9 cellular contexts compared by ENCODE assay signal in the genomic region with DNA sequence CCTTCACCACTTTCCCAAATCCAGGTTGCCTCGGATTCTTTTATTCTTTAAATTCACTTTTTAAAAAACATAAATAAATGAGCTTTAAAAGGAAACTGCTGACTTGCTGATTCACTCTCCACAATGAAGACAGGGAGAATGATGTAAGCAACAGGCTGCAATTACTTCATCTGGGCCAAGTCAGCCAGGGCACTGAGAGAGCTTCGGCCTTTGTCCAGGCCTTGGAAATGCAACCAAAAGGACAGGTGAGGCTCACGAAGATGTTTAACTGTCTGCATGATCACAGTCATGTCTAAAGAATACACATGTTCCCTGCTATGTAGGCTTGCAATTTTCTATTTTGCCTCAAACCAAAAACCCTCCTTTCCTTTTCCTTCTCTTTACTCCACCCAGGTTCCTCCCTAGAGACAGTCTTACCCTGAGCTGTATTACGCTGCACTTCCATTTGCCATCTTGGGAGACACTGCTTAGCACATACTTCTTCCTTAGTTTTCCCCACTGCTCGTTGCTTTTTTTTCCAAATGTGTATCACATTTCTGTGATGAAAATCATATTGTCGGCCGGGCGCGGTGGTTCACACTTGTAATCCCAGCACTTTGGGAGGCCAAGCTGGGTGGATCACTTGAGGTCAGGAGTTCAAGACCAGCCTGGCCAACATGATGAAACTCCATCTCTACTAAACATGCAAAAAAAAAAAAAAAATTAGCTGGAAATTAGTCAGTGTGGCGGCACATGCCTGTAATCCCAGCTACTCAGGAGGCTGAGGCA. TPM values are rescaled to one million over a fixed set of nuclear protein-coding genes. Genes with fewer than 3 reads are reported as not detected.
DNase-seq lines count a peak whose midpoint lies in the region; ATAC-seq and TF ChIP-seq lines count a peak whose summit lies in the region.
"Had no signal": no experiment of that assay in that cellular context is flagged by ENCODE, and none has a peak within 500 bp of the region (broad histone marks: within the 10 kb centered on the region; RNA-seq: fewer than 3 reads in every experiment).

No MANE protein-coding gene starts in this region.

- DNase-seq in adrenal gland (peak; percentile 59 to 73 (median 65)), right cardiac atrium (no peak), smooth muscle cell (lab: John Stamatoyannopoulos, UW; ENCODE audit: unreplicated experiment) (no peak), GM10266 (ENCODE audit: extremely low spot score) (no peak), midbrain (lab: John Stamatoyannopoulos, UW) (no peak), cortex of kidney (lab: John Stamatoyannopoulos, UW) (no peak)
- DNase-seq: KG1 had no signal

- no peak overlapping the region for H3K4me2 ChIP-seq in smooth muscle cell

- H3K9me3 ChIP-seq in HEK293 (ENCODE audit: control insufficient read depth, insufficient read depth, low read depth, low read length) (no peaks in the 10 kb centered on the region), adrenal gland (replicated peaks in 1 of 3) (no peaks in the 10 kb centered on the region), right cardiac atrium (ENCODE audit: control insufficient read depth, low read length) (no peaks in the 10 kb centered on the region), smooth muscle cell (replicated peaks; ENCODE audit: low read depth) (no peaks in the 10 kb centered on the region)

- POLR2A ChIA-PET in HEK293 (lab: Yijun Ruan, JAX) = no interaction called here

- no peaks in the 10 kb centered on the region for H3F3A ChIP-seq in smooth muscle cell (ENCODE audit: low read depth)

- no peaks in the 10 kb centered on the region for H3K27me3 ChIP-seq in adrenal gland
- H3K27me3 ChIP-seq in right cardiac atrium (ENCODE audit: control insufficient read depth, insufficient read depth) = no peaks in the 10 kb centered on the region
- H3K27me3 ChIP-seq in smooth muscle cell (ENCODE audit: low read depth) = no peaks in the 10 kb centered on the region

- TF ChIP-seq CTCF in HEK293 (tag by site-specific recombination; IDR thresholded peaks at IDR 0.05) = no peak
- no peak for TF ChIP-seq CTCF in adrenal gland (IDR thresholded peaks at IDR 0.05)
- no peak for TF ChIP-seq CTCF in smooth muscle cell (IDR thresholded peaks at IDR 0.05; ENCODE audit: borderline replicate concordance, insufficient read depth, poor library complexity, severe bottlenecking)
- TF ChIP-seq CTCF in GM10266 (IDR thresholded peaks at IDR 0.05; ENCODE audit: control insufficient read depth, insufficient read depth, low read depth, missing control alignments) = no peak

- peak in 1 of 2 donors; percentile 48 for ATAC-seq in right cardiac atrium
- ATAC-seq in HG02588 (IDR thresholded peaks at IDR 0.05; ENCODE audit: unreplicated experiment) = no peak

- no peaks in the 10 kb centered on the region for H3K4me1 ChIP-seq in HEK293 (ENCODE audit: control insufficient read depth, insufficient read depth, low read length)
- H3K4me1 ChIP-seq in adrenal gland (replicated peaks in 1 of 2) = peaks cover 15 to 27% of the 10 kb centered on the region in 2 donors
- H3K4me1 ChIP-seq in right cardiac atrium (ENCODE audit: control insufficient read depth, insufficient read depth, low read length) = peaks cover 19% of the 10 kb centered on the region
- no peaks in the 10 kb centered on the region for H3K4me1 ChIP-seq in smooth muscle cell (ENCODE audit: low read depth)

- no peaks in the 10 kb centered on the region for H3K79me2 ChIP-seq in smooth muscle cell (ENCODE audit: low read depth)

- 69 to 76% (median 74%) methylated on average over 10 of the region's 10 CpGs for WGBS in adrenal gland, 4 donors
- 72% methylated on average over 10 of the region's 10 CpGs for WGBS in right cardiac atrium
- 73% methylated on average over 10 of the region's 10 CpGs for WGBS in smooth muscle cell (ENCODE audit: low lambda C conversion rate)

- no peaks in the 10 kb centered on the region for H3K36me3 ChIP-seq in HEK293 (ENCODE audit: control insufficient read depth in 2 of 2, insufficient read depth in 1 of 2, low read length in 2 of 2)
- no peaks in the 10 kb centered on the region for H3K36me3 ChIP-seq in adrenal gland (replicated peaks in 1 of 2)
- no peaks in the 10 kb centered on the region for H3K36me3 ChIP-seq in smooth muscle cell (ENCODE audit: low read depth)

- H4K20me1 ChIP-seq in smooth muscle cell (ENCODE audit: low read depth) = no peaks in the 10 kb centered on the region

- no peak overlapping the region for H3K27ac ChIP-seq in HEK293 (ENCODE audit: extremely low read depth, low read depth, low read length)
- peak overlapping the region in 3 of 5 donors; percentile 34 to 78 (median 68) for H3K27ac ChIP-seq in adrenal gland
- peak overlapping the region; percentile 62 for H3K27ac ChIP-seq in right cardiac atrium (ENCODE audit: low read length)
- peak overlapping the region; percentile 66 for H3K27ac ChIP-seq in smooth muscle cell (ENCODE audit: low read depth)

- no peak overlapping the region for H2AFZ ChIP-seq in smooth muscle cell (ENCODE audit: low read depth)

- CTCF ChIA-PET in HEK293 (lab: Yijun Ruan, JAX) = interaction anchor here (0.6 kb wide), 1 partner anchor 286 kb away, joined by 5 read pairs; no protein-coding TSS in a partner anchor

- peak overlapping the region; percentile 37 for H3K9ac ChIP-seq in smooth muscle cell (ENCODE audit: low read depth)

- TF ChIP-seq POLR2A in adrenal gland (IDR thresholded peaks at IDR 0.05) = peak in 1 of 2 donors; percentile 9

- H3K4me3 ChIP-seq in HEK293 (ENCODE audit: low read depth, low read length) (no peak overlapping the region), adrenal gland (no peak overlapping the region), right cardiac atrium (ENCODE audit: low read length) (no peak overlapping the region), smooth muscle cell (no peak overlapping the region)

- intact Hi-C loops in adrenal gland (cut with DNase I) (no loop called here), right cardiac atrium (cut with DNase I) (no loop called here)

TF ChIP-seq in HEK293, 187 proteins besides CTCF, POLR2A, EP300 and RAD21 (continues in another document):
- TF ChIP-seq ZBTB21 (tag by site-specific recombination; IDR thresholded peaks at IDR 0.05) = no peak
- TF ChIP-seq, protein P1, sequence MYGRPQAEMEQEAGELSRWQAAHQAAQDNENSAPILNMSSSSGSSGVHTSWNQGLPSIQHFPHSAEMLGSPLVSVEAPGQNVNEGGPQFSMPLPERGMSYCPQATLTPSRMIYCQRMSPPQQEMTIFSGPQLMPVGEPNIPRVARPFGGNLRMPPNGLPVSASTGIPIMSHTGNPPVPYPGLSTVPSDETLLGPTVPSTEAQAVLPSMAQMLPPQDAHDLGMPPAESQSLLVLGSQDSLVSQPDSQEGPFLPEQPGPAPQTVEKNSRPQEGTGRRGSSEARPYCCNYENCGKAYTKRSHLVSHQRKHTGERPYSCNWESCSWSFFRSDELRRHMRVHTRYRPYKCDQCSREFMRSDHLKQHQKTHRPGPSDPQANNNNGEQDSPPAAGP (tag by site-specific recombination; IDR thresholded peaks at IDR 0.05) = no peak

RNA-seq across cellular contexts. Expression of a gene that starts 29.6 kb away (rescaled TPM):
- 10 to 100 TPM in 1 of 8 donors, 1 to 10 TPM in 7; 1.3 to 10.6 (median 3.3) TPM for total RNA-seq in adrenal gland
- 10 to 100 TPM in 1 of 3 donors, 1 to 10 TPM in 2; 1.4 to 17.5 (median 5.8) TPM for polyA plus RNA-seq in adrenal gland
- 100 to 1,000 TPM; 348 to 827 (median 453) TPM for total RNA-seq in right cardiac atrium
- 504 TPM for polyA plus RNA-seq in right cardiac atrium
- 1.2 and 2.1 TPM in 2 replicates for total RNA-seq in smooth muscle cell
- 0.94 and 1.5 TPM in 2 replicates for polyA plus RNA-seq in smooth muscle cell

RNA-seq across cellular contexts. Expression of a gene that starts 33.1 kb away (rescaled TPM):
- 1 to 10 TPM in 2 of 8 donors, under 1 TPM in 6; 0.28 to 1.4 (median 0.72) TPM for total RNA-seq in adrenal gland
- 1 to 10 TPM in 2 of 3 donors, under 1 TPM in 1; 0.53 to 2.0 (median 1.4) TPM for polyA plus RNA-seq in adrenal gland
- 1 to 10 TPM; 4.3 to 7.5 (median 5.5) TPM for total RNA-seq in right cardiac atrium
- polyA plus RNA-seq in right cardiac atrium = 4.4 TPM
- total RNA-seq in smooth muscle cell = not detected in 2 replicates
- polyA plus RNA-seq in smooth muscle cell = not detected in 2 replicates

RNA-seq across cellular contexts. Expression of a gene that starts 46.5 kb away (rescaled TPM):
- total RNA-seq in adrenal gland = 100 to 1,000 TPM in 2 of 8 donors, 10 to 100 TPM in 6; 38.3 to 119 (median 85.8) TPM
- polyA plus RNA-seq in adrenal gland = 100 to 1,000 TPM; 253 to 555 (median 406) TPM
- total RNA-seq in right cardiac atrium = 100 to 1,000 TPM; 108 to 138 (median 132) TPM
- polyA plus RNA-seq in right cardiac atrium = 622 TPM
- total RNA-seq in smooth muscle cell = 22.7 and 69.4 TPM in 2 replicates
- polyA plus RNA-seq in smooth muscle cell = 47.0 and 60.0 TPM in 2 replicates

RNA-seq across cellular contexts. Expression of a gene that starts 51.5 kb away (rescaled TPM):
- total RNA-seq in adrenal gland (10 to 100 TPM; 11.1 to 15.3 (median 13.8) TPM), right cardiac atrium (10 to 100 TPM in 3 of 4 donors, 1 to 10 TPM in 1; 9.5 to 11.9 (median 10.3) TPM), smooth muscle cell (1.3 and 3.3 TPM in 2 replicates)
- polyA plus RNA-seq in adrenal gland (10 to 100 TPM in 1 of 3 donors, 1 to 10 TPM in 2; 3.5 to 13.5 (median 6.6) TPM), right cardiac atrium (6.5 TPM), smooth muscle cell (2.2 and 2.9 TPM in 2 replicates)

Comparison
In these comparisons a context has a peak if more than half of its experiments do, and no peak if none do; other contexts are left out.
1. DNase-seq: peak in adrenal gland (7 of 7); none in right cardiac atrium (0 of 3), smooth muscle cell (single experiment), GM10266 (single experiment), midbrain (single experiment) and cortex of kidney (single experiment).
2. RNA of a gene that starts 29.6 kb away (total RNA-seq): 348 to 827 TPM in right cardiac atrium; 1.3 to 10.6 TPM in adrenal gland and 1.2 to 2.1 TPM in smooth muscle cell; every median in the first group is over 10 times any median in the second.